ENCODE assay signal across 8 cellular contexts in the genomic region with DNA sequence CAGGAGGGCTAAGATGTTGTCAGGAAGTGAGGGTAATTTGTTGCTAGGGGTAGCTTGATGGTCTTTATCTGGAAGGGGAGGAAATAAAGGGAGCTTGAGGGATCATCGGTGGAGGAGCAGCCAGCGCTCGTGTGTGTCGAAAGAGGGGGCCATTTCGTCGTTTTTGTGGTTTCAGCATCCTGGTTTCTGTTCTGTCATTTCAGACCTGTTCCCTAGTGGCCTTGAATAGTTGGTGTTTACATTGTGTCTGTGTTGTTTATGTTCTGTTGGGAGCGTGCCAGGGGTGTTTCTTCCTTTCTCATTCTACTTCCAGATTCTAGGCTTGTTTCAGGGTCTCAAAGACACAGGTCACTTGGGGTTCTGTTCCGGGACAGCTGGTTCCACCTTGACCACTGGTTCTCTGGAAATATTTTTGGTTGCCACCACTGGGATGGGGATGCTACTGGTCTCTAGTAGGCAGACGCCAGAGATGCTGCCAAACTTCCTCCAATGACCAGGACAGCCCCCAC.
DNase-seq lines count a peak whose midpoint lies in the region; ATAC-seq and TF ChIP-seq lines count a peak whose summit lies in the region.

No MANE protein-coding gene starts in this region.

- H3K4me3 ChIP-seq in GM12865 (ENCODE audit: low read depth, low read length): no peak overlapping the region
- H3K4me3 ChIP-seq in right cardiac atrium (ENCODE audit: low read length): no peak overlapping the region

- 51% methylated on average over 9 of the region's 9 CpGs for WGBS in right cardiac atrium

- DNase-seq in GM12865 (ENCODE audit: low read depth) (peak; percentile 77), OCI-M1 (lab: John Stamatoyannopoulos, UW) (peak; percentile 27), right cardiac atrium (peak; percentile 26 to 78 (median 65)), NCI-H1694 treated with DMSO at 0.1 percent for 48 hours (lab: John Stamatoyannopoulos, UW) (no peak), HPDE6-E6E7 (ENCODE audit: extremely low spot score) (no peak)
- no peak for DNase-seq in effector CD4-positive, alpha-beta T cell

- H3K27ac Mint-ChIP-seq in activated T-helper 17 cell treated with anti-CD3 and anti-CD28 coated beads, Interleukin-2, amount 50 U/mL, for 72 hours: no peak overlapping the region

- ATAC-seq in HG03039 (IDR thresholded peaks at IDR 0.05; ENCODE audit: unreplicated experiment) (peak; percentile 71), right cardiac atrium (peak; percentile 19 to 27)
- no peak for ATAC-seq in activated T-helper 17 cell treated with anti-CD3 and anti-CD28 coated beads, Interleukin-2, amount 50 U/mL, for 72 hours (replicated peaks)

- intact Hi-C loops in right cardiac atrium (cut with DNase I): no loop called here

- H3K27ac ChIP-seq in right cardiac atrium (ENCODE audit: low read length): peak overlapping the region; percentile 24

- H3K27me3 Mint-ChIP-seq in activated T-helper 17 cell treated with anti-CD3 and anti-CD28 coated beads, Interleukin-2, amount 50 U/mL, for 72 hours: peaks cover 9% of the 10 kb centered on the region

- no peaks in the 10 kb centered on the region for H3K4me1 Mint-ChIP-seq in activated T-helper 17 cell treated with anti-CD3 and anti-CD28 coated beads, Interleukin-2, amount 50 U/mL, for 72 hours

- H3K4me3 Mint-ChIP-seq in activated T-helper 17 cell treated with anti-CD3 and anti-CD28 coated beads, Interleukin-2, amount 50 U/mL, for 72 hours: no peak overlapping the region

- peak; percentile 32 for TF ChIP-seq CTCF in GM12865 (IDR thresholded peaks at IDR 0.05; ENCODE audit: insufficient read depth, low read depth, low read length, missing control alignments)

- peaks cover 19% of the 10 kb centered on the region for H3K4me1 ChIP-seq in right cardiac atrium (ENCODE audit: control insufficient read depth, insufficient read depth, low read length)

- H3K9me3 Mint-ChIP-seq in activated T-helper 17 cell treated with anti-CD3 and anti-CD28 coated beads, Interleukin-2, amount 50 U/mL, for 72 hours: peaks cover 7% of the 10 kb centered on the region

- H3K27me3 ChIP-seq in right cardiac atrium (ENCODE audit: control insufficient read depth, insufficient read depth): no peaks in the 10 kb centered on the region

- H3K36me3 Mint-ChIP-seq in activated T-helper 17 cell treated with anti-CD3 and anti-CD28 coated beads, Interleukin-2, amount 50 U/mL, for 72 hours (ENCODE audit: low read depth): no peaks in the 10 kb centered on the region

- no peaks in the 10 kb centered on the region for H3K9me3 ChIP-seq in right cardiac atrium (ENCODE audit: control insufficient read depth, low read length)

Comparison
In these comparisons a context has a peak if more than half of its experiments do, and no peak if none do; other contexts are left out.
1. DNase-seq: peak in GM12865 (single experiment), OCI-M1 (single experiment) and right cardiac atrium (3 of 3); none in NCI-H1694 treated with DMSO at 0.1 percent for 48 hours (single experiment), effector CD4-positive, alpha-beta T cell (single experiment) and HPDE6-E6E7 (single experiment).